ENCODE assay signal across 16 cellular contexts in genomic region chr19:18651300-18651699, GRCh38. TPM values are rescaled to one million over a fixed set of nuclear protein-coding genes. Genes with fewer than 3 reads are reported as not detected.
A peak's percentile ranks its signal among the peaks of the same experiment; 100 is the strongest.
DNase-seq lines count a peak whose midpoint lies in the region; ATAC-seq and TF ChIP-seq lines count a peak whose summit lies in the region.
"Had no signal": no experiment of that assay in that cellular context is flagged by ENCODE, and none has a peak within 500 bp of the region (broad histone marks: within the 10 kb centered on the region; RNA-seq: fewer than 3 reads in every experiment).

No MANE protein-coding gene starts in this region.

- no peak for TF ChIP-seq POLR2A in Peyer's patch (IDR thresholded peaks at IDR 0.05)

- no peaks in the 10 kb centered on the region for H3K9me3 Mint-ChIP-seq in Calu3 (ENCODE audit: low read depth, unreplicated experiment)

- no peaks in the 10 kb centered on the region for H3K4me1 Mint-ChIP-seq in Calu3 (ENCODE audit: low read depth, unreplicated experiment)

- TF ChIP-seq CTCF in Peyer's patch (IDR thresholded peaks at IDR 0.05) (no peak), coronary artery (IDR thresholded peaks at IDR 0.05) (no peak), Calu3 (IDR thresholded peaks at IDR 0.05; ENCODE audit: unreplicated experiment) (no peak)

- intact Hi-C loops in Calu3 (cut with micrococcal nuclease; ENCODE audit: unreplicated experiment), result no loop called here

- no peak overlapping the region for H3K4me3 Mint-ChIP-seq in Calu3 (ENCODE audit: low read depth, unreplicated experiment)
- H3K4me3 Mint-ChIP-seq: brain had no signal

- H3K27ac ChIP-seq in Peyer's patch (peak overlapping the region; percentile 55 to 86 (median 73)), coronary artery (peak overlapping the region; percentile 96 to 98), muscle layer of duodenum (ENCODE audit: low read length) (peak overlapping the region; percentile 60), subcutaneous abdominal adipose tissue (ENCODE audit: low read depth, low read length) (peak overlapping the region; percentile 90)

- H3K27ac Mint-ChIP-seq in Calu3 (ENCODE audit: unreplicated experiment), result no peak overlapping the region

- peak overlapping the region in 3 of 5 donors; percentile 23 to 69 (median 29) for H3K9ac ChIP-seq in subcutaneous abdominal adipose tissue (ENCODE audit: low read length in 5 of 5)

- DNase-seq in Peyer's patch (no peak), coronary artery (ENCODE audit: low spot score) (no peak), Calu3 (no peak), LoVo (ENCODE audit: low spot score) (no peak), NCI-H1417 treated with DMSO at 0.1 percent for 48 hours (lab: John Stamatoyannopoulos, UW) (no peak)
- DNase-seq: activated effector memory CD4-positive, alpha-beta T cell treated with anti-CD3 and anti-CD28 coated beads, Interleukin-2, amount 50 U/mL, for 16 hours; NCI-H2029 treated with DMSO at 0.1 percent for 48 hours; NCI-H526 treated with DMSO at 0.1 percent for 48 hours; PC-3; stimulated activated CD4-positive, alpha-beta T cell treated with anti-CD3 and anti-CD28 coated beads, Interleukin-1b, Interleukin-23, amount 100 ng/mL, for 48 hours had no signal

- H3K36me3 Mint-ChIP-seq in Calu3 (ENCODE audit: insufficient read depth, unreplicated experiment), result peaks cover 4% of the 10 kb centered on the region

- peaks cover under 1% of the 10 kb centered on the region for H3K27me3 Mint-ChIP-seq in Calu3 (ENCODE audit: unreplicated experiment)

- H3K4me3 ChIP-seq in Peyer's patch (no peak overlapping the region), coronary artery (peak overlapping the region; percentile 59), muscle layer of duodenum (ENCODE audit: low read depth in 1 of 2, low read length in 2 of 2) (no peak overlapping the region), subcutaneous abdominal adipose tissue (ENCODE audit: low read depth in 1 of 5, low read length in 5 of 5) (peak overlapping the region in 1 of 5 donors; percentile 15)

- CTCF ChIA-PET in Calu3 (lab: Charles Lee), result no interaction called here

- ATAC-seq in HG03095 (IDR thresholded peaks at IDR 0.05; ENCODE audit: unreplicated experiment), result no peak
- ATAC-seq: PC-3 had no signal

- no TSS peak for BruUV-seq in Calu3 (replicated peaks; lab: Mats Ljungman, UMichigan)

- no peaks in the 10 kb centered on the region for H3K36me3 ChIP-seq in Peyer's patch
- H3K36me3 ChIP-seq in muscle layer of duodenum (ENCODE audit: control insufficient read depth in 1 of 2, insufficient read depth in 2 of 2, low read length in 2 of 2), result no peaks in the 10 kb centered on the region
- H3K36me3 ChIP-seq in subcutaneous abdominal adipose tissue (ENCODE audit: control insufficient read depth in 5 of 5, insufficient read depth in 5 of 5, low read length in 5 of 5), result no peaks in the 10 kb centered on the region

- no peaks in the 10 kb centered on the region for H3K9me3 ChIP-seq in Peyer's patch
- no peaks in the 10 kb centered on the region for H3K9me3 ChIP-seq in muscle layer of duodenum (ENCODE audit: control insufficient read depth in 1 of 2, low read length in 2 of 2)
- H3K9me3 ChIP-seq in subcutaneous abdominal adipose tissue (ENCODE audit: control insufficient read depth in 5 of 5, low read length in 5 of 5), result no peaks in the 10 kb centered on the region

- H3K4me1 ChIP-seq in Peyer's patch (peaks cover 0 to 21% (median 1%) of the 10 kb centered on the region in 4 donors), muscle layer of duodenum (ENCODE audit: control insufficient read depth in 1 of 2, insufficient read depth in 2 of 2, low read length in 2 of 2) (peaks cover 8 to 31% of the 10 kb centered on the region in 2 donors), subcutaneous abdominal adipose tissue (ENCODE audit: control insufficient read depth in 5 of 5, insufficient read depth in 5 of 5, low read length in 5 of 5) (peaks cover 11 to 48% (median 41%) of the 10 kb centered on the region in 5 donors)

- H3K27me3 ChIP-seq in Peyer's patch (no peaks in the 10 kb centered on the region), muscle layer of duodenum (ENCODE audit: low read depth, low read length) (no peaks in the 10 kb centered on the region), subcutaneous abdominal adipose tissue (ENCODE audit: control insufficient read depth in 5 of 5, insufficient read depth in 4 of 5, low read length in 5 of 5) (no peaks in the 10 kb centered on the region)

RNA-seq across cellular contexts. Expression of gene KLHL26, which starts 14.5 kb away (rescaled TPM):
- total RNA-seq in Peyer's patch (10 to 100 TPM in 2 of 4 donors, 1 to 10 TPM in 2; 9.9 to 16.0 (median 10.9) TPM), Calu3 (2022) (7.2 and 7.5 TPM in 2 replicates)

RNA-seq across cellular contexts. Expression of gene CRTC1, which starts 32.2 kb away (rescaled TPM):
- 10 to 100 TPM in 2 of 4 donors, 1 to 10 TPM in 2; 5.1 to 21.5 (median 9.4) TPM for total RNA-seq in Peyer's patch
- total RNA-seq in Calu3 (2022), result 8.5 and 9.4 TPM in 2 replicates

RNA-seq across cellular contexts. Expression of gene TMEM59L, which starts 38.6 kb away (rescaled TPM):
- total RNA-seq in Peyer's patch (1 to 10 TPM in 2 of 4 donors, under 1 TPM in 1, not detected in 1; 0.70 to 2.0 (median 1.7) TPM), Calu3 (2022) (0.71 TPM in 1 of 2 replicates, not detected in the other)
- total RNA-seq: HT-29 had no signal

RNA-seq across cellular contexts. Expression of gene CRLF1, which starts 44.7 kb away (rescaled TPM):
- 10 to 100 TPM in 3 of 4 donors, 1 to 10 TPM in 1; 4.0 to 28.9 (median 23.3) TPM for total RNA-seq in Peyer's patch
- 1.1 TPM in 1 of 2 replicates, not detected in the other for total RNA-seq in Calu3 (2022)
- total RNA-seq: HT-29, pulmonary artery endothelial cell had no signal
